Comparison of ENCODE assay signal across 12 cellular contexts in the genomic region with DNA sequence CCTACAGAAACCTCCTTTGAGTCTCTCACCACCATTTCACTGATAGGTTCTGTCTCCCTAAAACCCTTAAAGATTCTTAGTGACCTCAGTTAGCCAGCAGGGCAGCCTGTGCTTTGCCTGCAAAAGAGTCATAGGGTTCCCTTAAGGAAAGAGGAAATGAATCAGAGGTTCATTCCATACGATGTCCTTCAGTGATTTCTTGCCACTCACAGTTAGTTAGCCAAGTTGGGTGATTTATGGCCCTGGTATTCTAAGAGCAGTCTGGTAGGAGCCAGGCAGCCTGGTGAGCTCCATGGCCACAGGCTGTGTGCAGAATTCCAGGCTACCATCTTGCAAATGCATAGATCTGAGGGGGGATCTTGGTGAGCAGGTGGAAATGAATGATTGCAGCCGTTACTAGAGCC. TPM values are rescaled to one million over a fixed set of nuclear protein-coding genes. Genes with fewer than 3 reads are reported as not detected.
DNase-seq lines count a peak whose midpoint lies in the region; ATAC-seq, FAIRE-seq and TF ChIP-seq lines count a peak whose summit lies in the region.
"Had no signal": no experiment of that assay in that cellular context is flagged by ENCODE, and none has a peak within 500 bp of the region (broad histone marks: within the 10 kb centered on the region; RNA-seq: fewer than 3 reads in every experiment).

No MANE protein-coding gene starts in this region.

- ATAC-seq in left lung (peak; percentile 64), GM18519 (IDR thresholded peaks at IDR 0.05; ENCODE audit: low FRiP score, unreplicated experiment) (no peak)
- ATAC-seq: stimulated activated effector memory CD8-positive, alpha-beta T cell treated with anti-CD3 and anti-CD28 coated beads, Interleukin-12 subunit alpha, Interleukin-12 subunit beta, amount 100 ng/mL, for 72 hours had no signal

- no peak overlapping the region for H3K4me3 ChIP-seq in bronchial epithelial cell (ENCODE audit: low read depth, low read length)
- no peak overlapping the region for H3K4me3 ChIP-seq in left lung
- H3K4me3 ChIP-seq in stomach, result no peak overlapping the region

- TF ChIP-seq EP300 in stomach (IDR thresholded peaks at IDR 0.05), result no peak

- TF ChIP-seq POLR2A in stomach (IDR thresholded peaks at IDR 0.05), result no peak

- FAIRE-seq in bronchial epithelial cell (lab: Jason Lieb, UNC), result peak; percentile 98

- H3K27ac ChIP-seq in left lung, result no peak overlapping the region
- no peak overlapping the region for H3K27ac ChIP-seq in stomach

- no peaks in the 10 kb centered on the region for H3K9me3 ChIP-seq in left lung
- H3K9me3 ChIP-seq in stomach, result no peaks in the 10 kb centered on the region

- H3K27me3 ChIP-seq in bronchial epithelial cell (ENCODE audit: control insufficient read depth, insufficient read depth, low read length) (no peaks in the 10 kb centered on the region), left lung (no peaks in the 10 kb centered on the region), stomach (no peaks in the 10 kb centered on the region)

- DNase-seq in AG20443 (ENCODE audit: low spot score), result peak; percentile 72
- DNase-seq in M059J (ENCODE audit: low read depth), result peak; percentile 99
- peak; percentile 98 for DNase-seq in bronchial epithelial cell (ENCODE audit: low read depth)
- DNase-seq in left lung, result no peak
- DNase-seq in stomach, result no peak
- DNase-seq in GM13976 (ENCODE audit: low spot score), result no peak
- no peak for DNase-seq in Kasumi-1 (lab: John Stamatoyannopoulos, UW)
- DNase-seq: hippocampal formation, NCI-H2029, OCI-M1 had no signal

- H3K36me3 ChIP-seq in bronchial epithelial cell (ENCODE audit: control insufficient read depth, insufficient read depth, low read length) (no peaks in the 10 kb centered on the region), left lung (no peaks in the 10 kb centered on the region), stomach (no peaks in the 10 kb centered on the region)

- TF ChIP-seq CTCF in bronchial epithelial cell (IDR thresholded peaks at IDR 0.05; ENCODE audit: insufficient read depth, low read length, severe bottlenecking) (no peak), left lung (IDR thresholded peaks at IDR 0.05) (no peak), stomach (IDR thresholded peaks at IDR 0.05) (no peak), GM13976 (IDR thresholded peaks at IDR 0.05; ENCODE audit: borderline replicate concordance, control extremely low read depth, extremely low read depth, insufficient read depth, missing control alignments) (no peak)

- no peaks in the 10 kb centered on the region for H3K4me1 ChIP-seq in left lung
- no peaks in the 10 kb centered on the region for H3K4me1 ChIP-seq in stomach

- 44 to 70% (median 59%) methylated on average over 2 of the region's 2 CpGs for WGBS in stomach, 5 donors

- intact Hi-C loops in left lung (cut with DNase I) (no loop called here), stomach (cut with DNase I; ENCODE audit: low total_unique reads) (no loop called here)

- in situ Hi-C loops in GM13976 (cut with MboI; ENCODE audit: low sequenced_read_pairs, unreplicated experiment), result no loop called here

RNA-seq across cellular contexts. Expression of gene CCBE1, which starts 18.7 kb away (rescaled TPM):
- total RNA-seq in M059J (2014; rRNA removed; shearing (Covaris generic)), result 7.2 and 7.7 TPM in 2 replicates
- total RNA-seq in bronchial epithelial cell, result 1.6 and 4.9 TPM in 2 replicates
- 10 to 100 TPM; 16.0 to 34.4 TPM for total RNA-seq in left lung
- total RNA-seq in stomach, result 1 to 10 TPM in 4 of 5 donors, under 1 TPM in 1; 0.29 to 4.0 (median 2.0) TPM
- polyA plus RNA-seq in stomach, result under 1 TPM; 0.44 to 0.63 (median 0.61) TPM

Comparison
In these comparisons a context has a peak if more than half of its experiments do, and no peak if none do; other contexts are left out.
1. DNase-seq: peak in AG20443 (single experiment), M059J (single experiment) and bronchial epithelial cell (single experiment); none in left lung (0 of 2), stomach (single experiment), GM13976 (single experiment) and Kasumi-1 (0 of 2).